ENCODE assay signal across 1 cellular context in genomic region chr18:494602-494983, GRCh38.
TF ChIP-seq lines count a peak whose summit lies in the region.

No MANE protein-coding gene starts in this region.

TF ChIP-seq in HepG2, 621 proteins besides CTCF, POLR2A, EP300 and RAD21:
- TF ChIP-seq ZNF644 (CRISPR knock-in tag; IDR thresholded peaks at IDR 0.05; ENCODE audit: low read depth) (no peak), CREB1 (IDR thresholded peaks at IDR 0.05) (0 out of 2 replicates have a peak, but pooled peaks have one; percentile 5), CREB1 (CRISPR knock-in tag; IDR thresholded peaks at IDR 0.05) (no peak)
